ENCODE assay signal across 8 cellular contexts in genomic region chr4:54961357-54961975, GRCh38.
DNase-seq lines count a peak whose midpoint lies in the region; ATAC-seq and TF ChIP-seq lines count a peak whose summit lies in the region.

No MANE protein-coding gene starts in this region.

- no peaks in the 10 kb centered on the region for H3K36me3 ChIP-seq in upper lobe of right lung

- H3K4me1 ChIP-seq in upper lobe of right lung, result no peaks in the 10 kb centered on the region

- DNase-seq in AG04449 (ENCODE audit: low read depth, low spot score), result no peak
- peak; percentile 72 for DNase-seq in NCI-H1092 treated with DMSO at 0.1 percent for 48 hours (lab: John Stamatoyannopoulos, UW)
- peak; percentile 39 for DNase-seq in iPS-NIHi11 (ENCODE audit: low spot score)
- no peak for DNase-seq in upper lobe of right lung
- DNase-seq in activated CD4-positive, alpha-beta memory T cell treated with anti-CD3 and anti-CD28 coated beads for 36 hours, result no peak

- POLR2A ChIA-PET in AG04449 (lab: Yijun Ruan, JAX), result no interaction called here
- POLR2A ChIA-PET in activated CD4-positive, alpha-beta memory T cell treated with anti-CD3 and anti-CD28 coated beads for 36 hours (lab: Charles Lee), result no interaction called here

- H3K9me3 Mint-ChIP-seq in activated T-helper 17 cell treated with anti-CD3 and anti-CD28 coated beads, Interleukin-2, amount 50 U/mL, for 72 hours, result no peaks in the 10 kb centered on the region
- H3K9me3 Mint-ChIP-seq in activated CD4-positive, alpha-beta memory T cell treated with anti-CD3 and anti-CD28 coated beads for 36 hours, result no peaks in the 10 kb centered on the region

- intact Hi-C loops in upper lobe of right lung (cut with DNase I), result no loop called here
- intact Hi-C loops in activated CD4-positive, alpha-beta memory T cell treated with anti-CD3 and anti-CD28 coated beads for 36 hours (cut with micrococcal nuclease), result loop anchor here (1.0 to 2.0 kb wide), 2 partner anchors 278 to 639 kb away; no protein-coding TSS in a partner anchor

- H3K4me3 ChIP-seq in AG04449 (ENCODE audit: low read depth, low read length) (no peak overlapping the region), upper lobe of right lung (no peak overlapping the region)

- no peaks in the 10 kb centered on the region for H3K27me3 Mint-ChIP-seq in activated T-helper 17 cell treated with anti-CD3 and anti-CD28 coated beads, Interleukin-2, amount 50 U/mL, for 72 hours
- H3K27me3 Mint-ChIP-seq in activated CD4-positive, alpha-beta memory T cell treated with anti-CD3 and anti-CD28 coated beads for 36 hours, result no peaks in the 10 kb centered on the region

- peak; percentile 43 for ATAC-seq in activated T-helper 17 cell treated with anti-CD3 and anti-CD28 coated beads, Interleukin-2, amount 50 U/mL, for 72 hours (replicated peaks)
- ATAC-seq in upper lobe of right lung, result peak; percentile 34
- ATAC-seq in GM21447 (IDR thresholded peaks at IDR 0.05; ENCODE audit: unreplicated experiment), result no peak

- H3K9me3 ChIP-seq in upper lobe of right lung, result no peaks in the 10 kb centered on the region

- H3K27me3 ChIP-seq in upper lobe of right lung, result no peaks in the 10 kb centered on the region

- no peak overlapping the region for H3K4me3 Mint-ChIP-seq in activated T-helper 17 cell treated with anti-CD3 and anti-CD28 coated beads, Interleukin-2, amount 50 U/mL, for 72 hours
- no peak overlapping the region for H3K4me3 Mint-ChIP-seq in activated CD4-positive, alpha-beta memory T cell treated with anti-CD3 and anti-CD28 coated beads for 36 hours

- CTCF ChIA-PET in AG04449 (lab: Yijun Ruan, JAX), result interaction anchor here (0.6 to 7.5 kb wide), 46 partner anchors 10 to 648 kb away, joined by 3 to 197 read pairs (median 5); partner anchors contain the start of gene SRD5A3
- CTCF ChIA-PET in activated CD4-positive, alpha-beta memory T cell treated with anti-CD3 and anti-CD28 coated beads for 36 hours (lab: Charles Lee), result interaction anchor here (0.8 to 2.8 kb wide), 5 partner anchors 9 to 643 kb away, joined by 3 to 24 read pairs (median 3); no protein-coding TSS in a partner anchor

- H3K36me3 Mint-ChIP-seq in activated T-helper 17 cell treated with anti-CD3 and anti-CD28 coated beads, Interleukin-2, amount 50 U/mL, for 72 hours (ENCODE audit: low read depth), result no peaks in the 10 kb centered on the region
- H3K36me3 Mint-ChIP-seq in activated CD4-positive, alpha-beta memory T cell treated with anti-CD3 and anti-CD28 coated beads for 36 hours, result no peaks in the 10 kb centered on the region

- H3K4me1 Mint-ChIP-seq in activated T-helper 17 cell treated with anti-CD3 and anti-CD28 coated beads, Interleukin-2, amount 50 U/mL, for 72 hours, result peaks cover 6% of the 10 kb centered on the region
- peaks cover 16% of the 10 kb centered on the region for H3K4me1 Mint-ChIP-seq in activated CD4-positive, alpha-beta memory T cell treated with anti-CD3 and anti-CD28 coated beads for 36 hours (ENCODE audit: low read depth)

- H3K27ac Mint-ChIP-seq in activated T-helper 17 cell treated with anti-CD3 and anti-CD28 coated beads, Interleukin-2, amount 50 U/mL, for 72 hours, result no peak overlapping the region
- H3K27ac Mint-ChIP-seq in activated CD4-positive, alpha-beta memory T cell treated with anti-CD3 and anti-CD28 coated beads for 36 hours, result no peak overlapping the region

- no peak overlapping the region for H3K27ac ChIP-seq in upper lobe of right lung

- TF ChIP-seq CTCF in AG04449 (IDR thresholded peaks at IDR 0.05; ENCODE audit: insufficient read depth, low read length, missing control alignments) (peak; percentile 52), GM12873 (IDR thresholded peaks at IDR 0.05; ENCODE audit: insufficient read depth, low read depth, low read length, missing control alignments) (peak; percentile 50), upper lobe of right lung (IDR thresholded peaks at IDR 0.05) (peak; percentile 60)

Comparison
In these comparisons a context has a peak if more than half of its experiments do, and no peak if none do; other contexts are left out.
1. DNase-seq: peak in NCI-H1092 treated with DMSO at 0.1 percent for 48 hours (single experiment) and iPS-NIHi11 (single experiment); none in AG04449 (single experiment), upper lobe of right lung (single experiment) and activated CD4-positive, alpha-beta memory T cell treated with anti-CD3 and anti-CD28 coated beads for 36 hours (single experiment).
2. Peak in every context shown above with its lines, with median percentiles within 50 percentile points of each other: CTCF ChIP-seq.